Comparison of ENCODE assay signal across 23 cellular contexts in genomic region chr3:71451812-71452211, GRCh38.
DNase-seq lines count a peak whose midpoint lies in the region; ATAC-seq and TF ChIP-seq lines count a peak whose summit lies in the region.
"Had no signal": no experiment of that assay in that cellular context is flagged by ENCODE, and none has a peak within 500 bp of the region (broad histone marks: within the 10 kb centered on the region; RNA-seq: fewer than 3 reads in every experiment).

No MANE protein-coding gene starts in this region.

- no peak for TF ChIP-seq EP300 in esophagus muscularis mucosa (IDR thresholded peaks at IDR 0.05)

- no peaks in the 10 kb centered on the region for H3K9me3 Mint-ChIP-seq in activated naive CD4-positive, alpha-beta T cell treated with anti-CD3 and anti-CD28 coated beads, Interleukin-2, amount 10 ng/mL, durations not matched to agents 7 days and 5 days
- no peaks in the 10 kb centered on the region for H3K9me3 Mint-ChIP-seq in T-cell
- H3K9me3 Mint-ChIP-seq in stimulated activated naive B cell treated with anti-CD40 and anti-IgM and Interleukin-4, amounts not matched to agents 10 μg/mL and 1 μg/mL and 100 μg/mL, for 72 hours, result no peaks in the 10 kb centered on the region
- H3K9me3 Mint-ChIP-seq: effector memory CD8-positive, alpha-beta T cell; mesothelial cell of epicardium had no signal

- POLR2A ChIA-PET in T-cell (lab: Charles Lee), result interaction anchor here (0.5 to 1.5 kb wide), 3 partner anchors 10 to 173 kb away, joined by 4 to 6 read pairs (median 5); no protein-coding TSS in a partner anchor

- H3K36me3 ChIP-seq in esophagus muscularis mucosa (no peaks in the 10 kb centered on the region), ascending aorta (no peaks in the 10 kb centered on the region)
- H3K36me3 ChIP-seq: esophagus squamous epithelium, gastrocnemius medialis, thoracic aorta had no signal

- H3K9me3 ChIP-seq in esophagus muscularis mucosa (no peaks in the 10 kb centered on the region), ascending aorta (no peaks in the 10 kb centered on the region)
- H3K9me3 ChIP-seq: body of pancreas, esophagus squamous epithelium, gastrocnemius medialis, thoracic aorta had no signal

- WGBS in esophagus muscularis mucosa, result 88% methylated on average over 5 of the region's 5 CpGs

- H3K27ac Mint-ChIP-seq in activated naive CD4-positive, alpha-beta T cell treated with anti-CD3 and anti-CD28 coated beads, Interleukin-2, amount 10 ng/mL, durations not matched to agents 7 days and 5 days, result peak overlapping the region; percentile 97
- peak overlapping the region; percentile 97 to 99 for H3K27ac Mint-ChIP-seq in T-cell
- H3K27ac Mint-ChIP-seq in stimulated activated naive B cell treated with anti-CD40 and anti-IgM and Interleukin-4, amounts not matched to agents 10 μg/mL and 1 μg/mL and 100 μg/mL, for 72 hours, result peak overlapping the region; percentile 69

- DNase-seq in activated naive CD4-positive, alpha-beta T cell treated with anti-CD3 and anti-CD28 coated beads, Interleukin-2, amount 10 ng/mL, durations not matched to agents 7 days and 5 days, result no peak
- no peak for DNase-seq in activated naive CD4-positive, alpha-beta T cell treated with anti-CD3 and anti-CD28 coated beads, Interleukin-2, amount 50 U/mL, for 16 hours
- peak in 1 of 34 experiments; percentile 21 for DNase-seq in T-cell
- DNase-seq in esophagus muscularis mucosa (ENCODE audit: extremely low spot score), result peak; percentile 17
- DNase-seq in stimulated activated naive B cell treated with anti-CD40 and anti-IgM and Interleukin-4, amounts not matched to agents 10 μg/mL and 1 μg/mL and 100 μg/mL, for 72 hours, result no peak
- DNase-seq in ascending aorta (ENCODE audit: low spot score in 2 of 2), result no peak
- no peak for DNase-seq in NCI-H748 treated with DMSO at 0.1 percent for 48 hours (lab: John Stamatoyannopoulos, UW)
- DNase-seq: activated CD8-positive, alpha-beta memory T cell treated with anti-CD3 and anti-CD28 coated beads, Interleukin-2, amount 50 U/mL, for 48 hours; body of pancreas; effector memory CD8-positive, alpha-beta T cell; esophagus squamous epithelium; gastrocnemius medialis; HCEC 1CT; hippocampal formation; left ventricle myocardium superior; NCI-H1694; NCI-H69; posterior cingulate gyrus had no signal

- no peak for ATAC-seq in T-cell (replicated peaks in 1 of 4)
- ATAC-seq in stimulated activated naive B cell treated with anti-CD40 and anti-IgM and Interleukin-4, amounts not matched to agents 10 μg/mL and 1 μg/mL and 100 μg/mL, for 72 hours (replicated peaks), result no peak
- no peak for ATAC-seq in HG02571 (IDR thresholded peaks at IDR 0.05; ENCODE audit: unreplicated experiment)
- ATAC-seq: body of pancreas; effector memory CD8-positive, alpha-beta T cell; gastrocnemius medialis; K562; left ventricle myocardium superior; Right ventricle myocardium inferior had no signal

- TF ChIP-seq CTCF in esophagus muscularis mucosa (IDR thresholded peaks at IDR 0.05) (no peak), ascending aorta (IDR thresholded peaks at IDR 0.05) (no peak)

- CTCF ChIA-PET in activated naive CD4-positive, alpha-beta T cell treated with anti-CD3 and anti-CD28 coated beads, Interleukin-2, amount 10 ng/mL, durations not matched to agents 7 days and 5 days (lab: Charles Lee), result no interaction called here
- CTCF ChIA-PET in T-cell (lab: Charles Lee), result interaction anchor here (0.6 to 1.0 kb wide), 2 partner anchors 54 to 411 kb away, joined by 3 read pairs; no protein-coding TSS in a partner anchor

- H3K4me3 ChIP-seq in esophagus muscularis mucosa (no peak overlapping the region), ascending aorta (no peak overlapping the region)
- H3K4me3 ChIP-seq: body of pancreas, esophagus squamous epithelium, gastrocnemius medialis, K562, thoracic aorta had no signal

- H3K4me1 ChIP-seq in esophagus muscularis mucosa (peaks cover 24 to 94% (median 58%) of the 10 kb centered on the region in 4 donors), ascending aorta (peaks cover 0 to 21% of the 10 kb centered on the region in 2 donors)

- H3K27ac ChIP-seq in esophagus muscularis mucosa (replicated peaks in 1 of 4), result no peak overlapping the region
- no peak overlapping the region for H3K27ac ChIP-seq in ascending aorta
- H3K27ac ChIP-seq: esophagus squamous epithelium, gastrocnemius medialis, thoracic aorta had no signal

- no peaks in the 10 kb centered on the region for H3K27me3 ChIP-seq in esophagus muscularis mucosa
- no peaks in the 10 kb centered on the region for H3K27me3 ChIP-seq in ascending aorta
- H3K27me3 ChIP-seq: body of pancreas, esophagus squamous epithelium, gastrocnemius medialis had no signal

- no peak for TF ChIP-seq POLR2A in esophagus muscularis mucosa (IDR thresholded peaks at IDR 0.05; ENCODE audit: low read depth)

- H3K36me3 Mint-ChIP-seq in activated naive CD4-positive, alpha-beta T cell treated with anti-CD3 and anti-CD28 coated beads, Interleukin-2, amount 10 ng/mL, durations not matched to agents 7 days and 5 days, result peaks cover 20% of the 10 kb centered on the region
- peaks cover 13% of the 10 kb centered on the region for H3K36me3 Mint-ChIP-seq in T-cell
- no peaks in the 10 kb centered on the region for H3K36me3 Mint-ChIP-seq in stimulated activated naive B cell treated with anti-CD40 and anti-IgM and Interleukin-4, amounts not matched to agents 10 μg/mL and 1 μg/mL and 100 μg/mL, for 72 hours
- H3K36me3 Mint-ChIP-seq: mesothelial cell of epicardium had no signal

- H3K27me3 Mint-ChIP-seq in activated naive CD4-positive, alpha-beta T cell treated with anti-CD3 and anti-CD28 coated beads, Interleukin-2, amount 10 ng/mL, durations not matched to agents 7 days and 5 days, result no peaks in the 10 kb centered on the region
- H3K27me3 Mint-ChIP-seq in T-cell, result no peaks in the 10 kb centered on the region
- H3K27me3 Mint-ChIP-seq in stimulated activated naive B cell treated with anti-CD40 and anti-IgM and Interleukin-4, amounts not matched to agents 10 μg/mL and 1 μg/mL and 100 μg/mL, for 72 hours, result no peaks in the 10 kb centered on the region
- H3K27me3 Mint-ChIP-seq: effector memory CD8-positive, alpha-beta T cell had no signal

- peaks cover 99% of the 10 kb centered on the region for H3K4me1 Mint-ChIP-seq in activated naive CD4-positive, alpha-beta T cell treated with anti-CD3 and anti-CD28 coated beads, Interleukin-2, amount 10 ng/mL, durations not matched to agents 7 days and 5 days
- peaks cover 98 to 100% (median 99%) of the 10 kb centered on the region in 3 donors for H3K4me1 Mint-ChIP-seq in T-cell
- peaks cover 52 to 86% of the 10 kb centered on the region in 2 donors for H3K4me1 Mint-ChIP-seq in stimulated activated naive B cell treated with anti-CD40 and anti-IgM and Interleukin-4, amounts not matched to agents 10 μg/mL and 1 μg/mL and 100 μg/mL, for 72 hours

- intact Hi-C loops in esophagus muscularis mucosa (cut with DNase I) (no loop called here), ascending aorta (cut with DNase I) (no loop called here)

- peak overlapping the region; percentile 12 for H3K4me3 Mint-ChIP-seq in activated naive CD4-positive, alpha-beta T cell treated with anti-CD3 and anti-CD28 coated beads, Interleukin-2, amount 10 ng/mL, durations not matched to agents 7 days and 5 days
- peak overlapping the region; percentile 18 to 69 (median 50) for H3K4me3 Mint-ChIP-seq in T-cell
- no peak overlapping the region for H3K4me3 Mint-ChIP-seq in stimulated activated naive B cell treated with anti-CD40 and anti-IgM and Interleukin-4, amounts not matched to agents 10 μg/mL and 1 μg/mL and 100 μg/mL, for 72 hours
- H3K4me3 Mint-ChIP-seq: mesothelial cell of epicardium had no signal

Comparison
In these comparisons a context has a peak if more than half of its experiments do, and no peak if none do; other contexts are left out.
1. H3K4me3 Mint-ChIP-seq: peak in activated naive CD4-positive, alpha-beta T cell treated with anti-CD3 and anti-CD28 coated beads, Interleukin-2, amount 10 ng/mL, durations not matched to agents 7 days and 5 days (single experiment) and T-cell (3 of 3); none in stimulated activated naive B cell treated with anti-CD40 and anti-IgM and Interleukin-4, amounts not matched to agents 10 μg/mL and 1 μg/mL and 100 μg/mL, for 72 hours (0 of 2).
2. Peak in every context shown above with its lines, with median percentiles within 50 percentile points of each other: H3K27ac Mint-ChIP-seq.